Comparison of ENCODE assay signal across 1 cellular context in the genomic region with DNA sequence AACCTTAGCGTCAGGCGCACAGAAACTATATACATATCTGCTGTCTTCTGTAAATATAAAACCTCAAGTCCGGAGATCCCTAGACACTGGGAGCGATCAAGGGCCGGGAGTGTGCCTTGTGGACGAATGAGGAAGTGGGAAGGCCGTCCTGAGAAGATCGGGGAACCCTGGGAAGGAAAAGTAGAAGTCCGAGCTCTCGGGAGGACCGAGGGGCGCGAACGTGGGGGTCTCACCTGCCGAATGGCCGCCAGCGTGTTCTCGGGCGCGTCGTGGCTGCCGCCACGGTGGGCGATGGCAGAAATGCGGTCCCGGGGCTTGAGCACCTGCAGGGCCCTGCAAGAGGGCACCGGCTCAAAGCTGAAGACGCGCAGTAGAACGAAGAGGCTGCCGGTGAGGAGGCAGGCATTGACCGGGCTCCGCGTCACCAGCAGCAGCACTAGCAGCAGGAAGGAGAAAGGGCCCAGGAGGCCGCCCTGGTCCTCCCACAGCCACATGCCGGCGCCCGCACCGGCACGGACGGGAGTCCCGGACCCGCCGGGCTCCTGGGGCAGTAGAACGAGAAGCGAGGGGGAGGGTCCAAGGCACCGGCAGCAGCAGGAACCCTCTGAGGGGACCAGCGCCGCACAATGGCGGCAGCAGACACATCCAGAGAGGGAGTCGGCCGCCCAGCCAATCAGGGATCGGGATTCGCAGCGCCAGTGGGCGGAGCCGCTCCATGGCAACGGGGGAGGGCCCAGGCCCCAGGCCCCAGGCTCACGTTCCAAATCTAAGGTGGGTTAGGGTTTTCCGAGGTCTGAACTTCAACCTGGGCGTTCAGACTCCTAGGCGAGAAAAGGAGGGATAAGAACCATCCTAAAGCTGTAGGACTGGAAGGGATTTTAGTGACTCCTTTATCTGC.
TF ChIP-seq lines count a peak whose summit lies in the region.

Gene GDE1 (minus strand): TSS at position 628 of the 898 bp plus-strand sequence. CDS start 134 bp downstream, at position 494.

TF ChIP-seq in HepG2, 621 proteins besides CTCF, POLR2A, EP300 and RAD21 (continued from another document and continues in another):
- TF ChIP-seq, protein P1, sequence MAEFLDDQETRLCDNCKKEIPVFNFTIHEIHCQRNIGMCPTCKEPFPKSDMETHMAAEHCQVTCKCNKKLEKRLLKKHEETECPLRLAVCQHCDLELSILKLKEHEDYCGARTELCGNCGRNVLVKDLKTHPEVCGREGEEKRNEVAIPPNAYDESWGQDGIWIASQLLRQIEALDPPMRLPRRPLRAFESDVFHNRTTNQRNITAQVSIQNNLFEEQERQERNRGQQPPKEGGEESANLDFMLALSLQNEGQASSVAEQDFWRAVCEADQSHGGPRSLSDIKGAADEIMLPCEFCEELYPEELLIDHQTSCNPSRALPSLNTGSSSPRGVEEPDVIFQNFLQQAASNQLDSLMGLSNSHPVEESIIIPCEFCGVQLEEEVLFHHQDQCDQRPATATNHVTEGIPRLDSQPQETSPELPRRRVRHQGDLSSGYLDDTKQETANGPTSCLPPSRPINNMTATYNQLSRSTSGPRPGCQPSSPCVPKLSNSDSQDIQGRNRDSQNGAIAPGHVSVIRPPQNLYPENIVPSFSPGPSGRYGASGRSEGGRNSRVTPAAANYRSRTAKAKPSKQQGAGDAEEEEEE (CRISPR knock-in tag; IDR thresholded peaks at IDR 0.05; ENCODE audit: borderline replicate concordance) = peak; percentile 99
- TF ChIP-seq SRSF9 (IDR thresholded peaks at IDR 0.05; ENCODE audit: borderline replicate concordance, insufficient read depth, low read depth, low read length, poor library complexity, severe bottlenecking) (no peak), ZNF382 (CRISPR knock-in tag; IDR thresholded peaks at IDR 0.05; ENCODE audit: borderline replicate concordance) (no peak), ZHX1 (CRISPR knock-in tag; IDR thresholded peaks at IDR 0.05; ENCODE audit: low read depth) (no peak; the same call in 1 of the 2 replicates), ZC3H4 (CRISPR knock-in tag; IDR thresholded peaks at IDR 0.05; ENCODE audit: borderline replicate concordance) (0 out of 2 replicates have a peak, but pooled peaks have one; percentile 40), ZNF512B (CRISPR knock-in tag; IDR thresholded peaks at IDR 0.05; ENCODE audit: borderline replicate concordance) (no peak; the same call in 1 of the 2 replicates), ZNF678 (CRISPR knock-in tag; IDR thresholded peaks at IDR 0.05) (peak; percentile 85), ZNF75D (CRISPR knock-in tag; IDR thresholded peaks at IDR 0.05; ENCODE audit: borderline replicate concordance) (no peak), NKX3-1 (CRISPR knock-in tag; IDR thresholded peaks at IDR 0.05) (no peak), ZNF709 (CRISPR knock-in tag; IDR thresholded peaks at IDR 0.05) (peak; percentile 74; the same call in 1 of the 2 replicates), IKZF4 (CRISPR knock-in tag; IDR thresholded peaks at IDR 0.05; ENCODE audit: borderline replicate concordance, low read depth, not compliant biosample characterization) (peak; percentile 35), ZNF776 (CRISPR knock-in tag; IDR thresholded peaks at IDR 0.05) (peak; percentile 84), NR2F1 (CRISPR knock-in tag; IDR thresholded peaks at IDR 0.05) (no peak; a peak in 1 of 4 replicates), TMF1 (CRISPR knock-in tag; IDR thresholded peaks at IDR 0.05; ENCODE audit: low read depth) (peak; percentile 89), ZSCAN31 (CRISPR knock-in tag; IDR thresholded peaks at IDR 0.05; ENCODE audit: low read depth) (peak; percentile 95), SALL1 (CRISPR knock-in tag; IDR thresholded peaks at IDR 0.05) (peak; percentile 90), ZNF253 (CRISPR knock-in tag; IDR thresholded peaks at IDR 0.05; ENCODE audit: borderline replicate concordance) (no peak), MTA1 (CRISPR knock-in tag; IDR thresholded peaks at IDR 0.05; ENCODE audit: borderline replicate concordance) (peak; percentile 96; the same call in 1 of the 2 replicates), ZBTB26 (CRISPR knock-in tag; IDR thresholded peaks at IDR 0.05; ENCODE audit: borderline replicate concordance) (peak; percentile 40), ZMYM3 (CRISPR knock-in tag; IDR thresholded peaks at IDR 0.05) (peak; percentile 60; the same call in 1 of the 2 replicates), ZFP62 (CRISPR knock-in tag; IDR thresholded peaks at IDR 0.05) (no peak), CBFB (CRISPR knock-in tag; IDR thresholded peaks at IDR 0.05) (peak; percentile 62; the same call in 1 of the 2 replicates), SIX1 (CRISPR knock-in tag; IDR thresholded peaks at IDR 0.05; ENCODE audit: borderline replicate concordance) (no peak; the same call in 1 of the 2 replicates), MXD1 (CRISPR knock-in tag; IDR thresholded peaks at IDR 0.05) (peak; percentile 83), ZNF224 (CRISPR knock-in tag; IDR thresholded peaks at IDR 0.05) (peak; percentile 85; the same call in 1 of the 2 replicates), ZNF564 (CRISPR knock-in tag; IDR thresholded peaks at IDR 0.05) (0 out of 2 replicates have a peak, but pooled peaks have one; percentile 10), ZNF83 (CRISPR knock-in tag; IDR thresholded peaks at IDR 0.05; ENCODE audit: borderline replicate concordance) (no peak), BORCS8-MEF2B (CRISPR knock-in tag; IDR thresholded peaks at IDR 0.05) (peak; percentile 86), ZNF607 (CRISPR knock-in tag; IDR thresholded peaks at IDR 0.05; ENCODE audit: borderline replicate concordance) (no peak; the same call in none of the 2 replicates), NR3C1 (CRISPR knock-in tag; IDR thresholded peaks at IDR 0.05) (peak; percentile 78; the same call in 1 of the 2 replicates), ZNF383 (CRISPR knock-in tag; IDR thresholded peaks at IDR 0.05; ENCODE audit: borderline replicate concordance) (no peak), HCFC1 (IDR thresholded peaks at IDR 0.05; ENCODE audit: low read depth, low read length) (peak; percentile 47; the same call in 1 of the 2 replicates)
- TF ChIP-seq, protein P2, sequence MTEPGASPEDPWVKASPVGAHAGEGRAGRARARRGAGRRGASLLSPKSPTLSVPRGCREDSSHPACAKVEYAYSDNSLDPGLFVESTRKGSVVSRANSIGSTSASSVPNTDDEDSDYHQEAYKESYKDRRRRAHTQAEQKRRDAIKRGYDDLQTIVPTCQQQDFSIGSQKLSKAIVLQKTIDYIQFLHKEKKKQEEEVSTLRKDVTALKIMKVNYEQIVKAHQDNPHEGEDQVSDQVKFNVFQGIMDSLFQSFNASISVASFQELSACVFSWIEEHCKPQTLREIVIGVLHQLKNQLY (CRISPR knock-in tag; IDR thresholded peaks at IDR 0.05) = 0 out of 2 replicates have a peak, but pooled peaks have one; percentile 6
- TF ChIP-seq, protein P3, sequence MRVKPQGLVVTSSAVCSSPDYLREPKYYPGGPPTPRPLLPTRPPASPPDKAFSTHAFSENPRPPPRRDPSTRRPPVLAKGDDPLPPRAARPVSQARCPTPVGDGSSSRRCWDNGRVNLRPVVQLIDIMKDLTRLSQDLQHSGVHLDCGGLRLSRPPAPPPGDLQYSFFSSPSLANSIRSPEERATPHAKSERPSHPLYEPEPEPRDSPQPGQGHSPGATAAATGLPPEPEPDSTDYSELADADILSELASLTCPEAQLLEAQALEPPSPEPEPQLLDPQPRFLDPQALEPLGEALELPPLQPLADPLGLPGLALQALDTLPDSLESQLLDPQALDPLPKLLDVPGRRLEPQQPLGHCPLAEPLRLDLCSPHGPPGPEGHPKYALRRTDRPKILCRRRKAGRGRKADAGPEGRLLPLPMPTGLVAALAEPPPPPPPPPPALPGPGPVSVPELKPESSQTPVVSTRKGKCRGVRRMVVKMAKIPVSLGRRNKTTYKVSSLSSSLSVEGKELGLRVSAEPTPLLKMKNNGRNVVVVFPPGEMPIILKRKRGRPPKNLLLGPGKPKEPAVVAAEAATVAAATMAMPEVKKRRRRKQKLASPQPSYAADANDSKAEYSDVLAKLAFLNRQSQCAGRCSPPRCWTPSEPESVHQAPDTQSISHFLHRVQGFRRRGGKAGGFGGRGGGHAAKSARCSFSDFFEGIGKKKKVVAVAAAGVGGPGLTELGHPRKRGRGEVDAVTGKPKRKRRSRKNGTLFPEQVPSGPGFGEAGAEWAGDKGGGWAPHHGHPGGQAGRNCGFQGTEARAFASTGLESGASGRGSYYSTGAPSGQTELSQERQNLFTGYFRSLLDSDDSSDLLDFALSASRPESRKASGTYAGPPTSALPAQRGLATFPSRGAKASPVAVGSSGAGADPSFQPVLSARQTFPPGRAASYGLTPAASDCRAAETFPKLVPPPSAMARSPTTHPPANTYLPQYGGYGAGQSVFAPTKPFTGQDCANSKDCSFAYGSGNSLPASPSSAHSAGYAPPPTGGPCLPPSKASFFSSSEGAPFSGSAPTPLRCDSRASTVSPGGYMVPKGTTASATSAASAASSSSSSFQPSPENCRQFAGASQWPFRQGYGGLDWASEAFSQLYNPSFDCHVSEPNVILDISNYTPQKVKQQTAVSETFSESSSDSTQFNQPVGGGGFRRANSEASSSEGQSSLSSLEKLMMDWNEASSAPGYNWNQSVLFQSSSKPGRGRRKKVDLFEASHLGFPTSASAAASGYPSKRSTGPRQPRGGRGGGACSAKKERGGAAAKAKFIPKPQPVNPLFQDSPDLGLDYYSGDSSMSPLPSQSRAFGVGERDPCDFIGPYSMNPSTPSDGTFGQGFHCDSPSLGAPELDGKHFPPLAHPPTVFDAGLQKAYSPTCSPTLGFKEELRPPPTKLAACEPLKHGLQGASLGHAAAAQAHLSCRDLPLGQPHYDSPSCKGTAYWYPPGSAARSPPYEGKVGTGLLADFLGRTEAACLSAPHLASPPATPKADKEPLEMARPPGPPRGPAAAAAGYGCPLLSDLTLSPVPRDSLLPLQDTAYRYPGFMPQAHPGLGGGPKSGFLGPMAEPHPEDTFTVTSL (CRISPR knock-in tag; IDR thresholded peaks at IDR 0.05; ENCODE audit: borderline replicate concordance) = peak; percentile 52; the same call in 1 of the 2 replicates
- TF ChIP-seq, protein P4, sequence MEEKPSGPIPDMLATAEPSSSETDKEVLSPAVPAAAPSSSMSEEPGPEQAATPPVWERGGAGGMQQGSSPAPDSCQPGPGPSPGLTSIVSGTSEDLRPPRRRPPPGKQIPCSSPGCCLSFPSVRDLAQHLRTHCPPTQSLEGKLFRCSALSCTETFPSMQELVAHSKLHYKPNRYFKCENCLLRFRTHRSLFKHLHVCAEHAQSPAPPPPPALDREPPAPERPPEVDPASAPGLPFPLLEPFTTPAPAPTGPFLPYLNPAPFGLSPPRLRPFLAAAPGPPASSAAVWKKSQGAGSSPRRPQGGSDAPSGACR (CRISPR knock-in tag; IDR thresholded peaks at IDR 0.05) = peak; percentile 60; the same call in 1 of the 2 replicates
- TF ChIP-seq, protein P5, sequence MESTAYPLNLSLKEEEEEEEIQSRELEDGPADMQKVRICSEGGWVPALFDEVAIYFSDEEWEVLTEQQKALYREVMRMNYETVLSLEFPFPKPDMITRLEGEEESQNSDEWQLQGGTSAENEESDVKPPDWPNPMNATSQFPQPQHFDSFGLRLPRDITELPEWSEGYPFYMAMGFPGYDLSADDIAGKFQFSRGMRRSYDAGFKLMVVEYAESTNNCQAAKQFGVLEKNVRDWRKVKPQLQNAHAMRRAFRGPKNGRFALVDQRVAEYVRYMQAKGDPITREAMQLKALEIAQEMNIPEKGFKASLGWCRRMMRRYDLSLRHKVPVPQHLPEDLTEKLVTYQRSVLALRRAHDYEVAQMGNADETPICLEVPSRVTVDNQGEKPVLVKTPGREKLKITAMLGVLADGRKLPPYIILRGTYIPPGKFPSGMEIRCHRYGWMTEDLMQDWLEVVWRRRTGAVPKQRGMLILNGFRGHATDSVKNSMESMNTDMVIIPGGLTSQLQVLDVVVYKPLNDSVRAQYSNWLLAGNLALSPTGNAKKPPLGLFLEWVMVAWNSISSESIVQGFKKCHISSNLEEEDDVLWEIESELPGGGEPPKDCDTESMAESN (CRISPR knock-in tag; conservative IDR thresholded peaks at IDR 0.05) = peak; percentile 97
